Comparison of ENCODE assay signal across 8 cellular contexts in genomic region chr11:72433455-72434061, GRCh38. TPM values are rescaled to one million over a fixed set of nuclear protein-coding genes. Genes with fewer than 3 reads are reported as not detected.
DNase-seq lines count a peak whose midpoint lies in the region; ATAC-seq and TF ChIP-seq lines count a peak whose summit lies in the region.

No MANE protein-coding gene starts in this region.

- peak overlapping the region; percentile 28 to 93 (median 81) for H3K4me3 ChIP-seq in heart left ventricle
- peak overlapping the region; percentile 86 to 91 for H3K4me3 ChIP-seq in testis

- H3K27ac Mint-ChIP-seq in activated T-helper 1 cell treated with anti-CD3 and anti-CD28 coated beads, Interleukin-12 subunit alpha, Interleukin-12 subunit beta, Interleukin-2, Interleukin-4 antibody, amounts not matched to agents 30 ng/mL and 10 ng/mL and 1 ng/mL, durations not matched to agents 14 hours and 24 hours and 36 hours, result peak overlapping the region; percentile 96
- peak overlapping the region; percentile 47 to 97 (median 91) for H3K27ac Mint-ChIP-seq in immature natural killer cell

- no peak for ATAC-seq in heart left ventricle
- ATAC-seq in HG03354 (IDR thresholded peaks at IDR 0.05; ENCODE audit: poor library complexity, severe bottlenecking, unreplicated experiment), result no peak

- H3K9me3 ChIP-seq in heart left ventricle (no peaks in the 10 kb centered on the region), testis (no peaks in the 10 kb centered on the region)

- TF ChIP-seq CTCF in heart left ventricle (IDR thresholded peaks at IDR 0.05) (no peak), testis (IDR thresholded peaks at IDR 0.05) (no peak)

- TF ChIP-seq POLR2A in heart left ventricle (IDR thresholded peaks at IDR 0.05), result no peak
- TF ChIP-seq POLR2A in testis (IDR thresholded peaks at IDR 0.05), result no peak

- peaks cover 31% of the 10 kb centered on the region for H3K4me1 Mint-ChIP-seq in activated T-helper 1 cell treated with anti-CD3 and anti-CD28 coated beads, Interleukin-12 subunit alpha, Interleukin-12 subunit beta, Interleukin-2, Interleukin-4 antibody, amounts not matched to agents 30 ng/mL and 10 ng/mL and 1 ng/mL, durations not matched to agents 14 hours and 24 hours and 36 hours (ENCODE audit: low read depth)
- H3K4me1 Mint-ChIP-seq in immature natural killer cell, result peaks cover 33 to 48% of the 10 kb centered on the region in 2 donors

- 74 to 79% (median 76%) methylated on average over 15 of the region's 15 CpGs for WGBS in heart left ventricle, 4 donors
- WGBS in testis, 2 donors, result 56 to 57% methylated on average over 15 of the region's 15 CpGs

- H3K27ac ChIP-seq in heart left ventricle (peak overlapping the region in 10 of 12 donors; percentile 72 to 92 (median 82)), testis (peak overlapping the region; percentile 88 to 91)

- H3K4me1 ChIP-seq in heart left ventricle (peaks cover 0 to 45% (median 14%) of the 10 kb centered on the region in 12 donors), testis (no peaks in the 10 kb centered on the region)

- H3K27me3 Mint-ChIP-seq in activated T-helper 1 cell treated with anti-CD3 and anti-CD28 coated beads, Interleukin-12 subunit alpha, Interleukin-12 subunit beta, Interleukin-2, Interleukin-4 antibody, amounts not matched to agents 30 ng/mL and 10 ng/mL and 1 ng/mL, durations not matched to agents 14 hours and 24 hours and 36 hours (ENCODE audit: insufficient read depth), result no peaks in the 10 kb centered on the region
- peaks cover 3 to 10% (median 3%) of the 10 kb centered on the region in 3 donors for H3K27me3 Mint-ChIP-seq in immature natural killer cell (ENCODE audit: low read depth in 3 of 3)

- no peaks in the 10 kb centered on the region for H3K9me3 Mint-ChIP-seq in activated T-helper 1 cell treated with anti-CD3 and anti-CD28 coated beads, Interleukin-12 subunit alpha, Interleukin-12 subunit beta, Interleukin-2, Interleukin-4 antibody, amounts not matched to agents 30 ng/mL and 10 ng/mL and 1 ng/mL, durations not matched to agents 14 hours and 24 hours and 36 hours
- H3K9me3 Mint-ChIP-seq in immature natural killer cell, result no peaks in the 10 kb centered on the region

- intact Hi-C loops in heart left ventricle (cut with DNase I) (loop anchor here in 5 of 10 donors (5.0 to 10.0 kb wide), 5 partner anchors 141 to 459 kb away; partner anchors contain the start of genes ANAPC15 (in 1 of the 5), LAMTOR1 (in 1 of the 5) and TOMT (in 1 of the 5)), cardiac septum (cut with DNase I) (loop anchor here (5.0 to 10.0 kb wide), 2 partner anchors 196 to 319 kb away; partner anchors contain the start of gene ANAPC15), testis (cut with DNase I; ENCODE audit: low total_unique reads) (no loop called here)
- intact Hi-C loops in activated T-helper 1 cell treated with anti-CD3 and anti-CD28 coated beads, Interleukin-12 subunit alpha, Interleukin-12 subunit beta, Interleukin-2, Interleukin-4 antibody, amounts not matched to agents 30 ng/mL and 10 ng/mL and 1 ng/mL, durations not matched to agents 14 hours and 24 hours and 36 hours (cut with micrococcal nuclease), result loop anchor here (1.0 to 5.0 kb wide), 10 partner anchors 100 to 646 kb away; partner anchors contain the start of genes ANAPC15, ATG16L2, LAMTOR1 and LRRC51

- H3K27me3 ChIP-seq in heart left ventricle (no peaks in the 10 kb centered on the region), testis (no peaks in the 10 kb centered on the region)

- DNase-seq in heart left ventricle (no peak), cardiac septum (ENCODE audit: low spot score) (no peak), immature natural killer cell (no peak), testis (no peak), ecto neural progenitor cell (ENCODE audit: low spot score) (no peak)
- DNase-seq in activated T-helper 1 cell treated with anti-CD3 and anti-CD28 coated beads, Interleukin-12 subunit alpha, Interleukin-12 subunit beta, Interleukin-2, Interleukin-4 antibody, amounts not matched to agents 30 ng/mL and 10 ng/mL and 1 ng/mL, durations not matched to agents 14 hours and 24 hours and 36 hours (ENCODE audit: low spot score), result no peak
- DNase-seq in stimulated activated naive CD4-positive, alpha-beta T cell treated with Interleukin-2 at 50 U/mL for 16 hours (lab: John Stamatoyannopoulos, UW), result no peak

- peak overlapping the region; percentile 85 for H3K4me3 Mint-ChIP-seq in activated T-helper 1 cell treated with anti-CD3 and anti-CD28 coated beads, Interleukin-12 subunit alpha, Interleukin-12 subunit beta, Interleukin-2, Interleukin-4 antibody, amounts not matched to agents 30 ng/mL and 10 ng/mL and 1 ng/mL, durations not matched to agents 14 hours and 24 hours and 36 hours
- H3K4me3 Mint-ChIP-seq in immature natural killer cell, result peak overlapping the region; percentile 92 to 97 (median 94)

- peaks cover 8% of the 10 kb centered on the region for H3K36me3 Mint-ChIP-seq in activated T-helper 1 cell treated with anti-CD3 and anti-CD28 coated beads, Interleukin-12 subunit alpha, Interleukin-12 subunit beta, Interleukin-2, Interleukin-4 antibody, amounts not matched to agents 30 ng/mL and 10 ng/mL and 1 ng/mL, durations not matched to agents 14 hours and 24 hours and 36 hours (ENCODE audit: low read depth)
- H3K36me3 Mint-ChIP-seq in immature natural killer cell, result peaks cover 0 to 15% (median 0%) of the 10 kb centered on the region in 3 donors

- H3K36me3 ChIP-seq in heart left ventricle (peaks cover 0 to 19% (median 14%) of the 10 kb centered on the region in 9 donors), testis (ENCODE audit: low read depth, missing control alignments) (no peaks in the 10 kb centered on the region)

RNA-seq across cellular contexts. Expression of gene CLPB, which starts 0.8 kb away (rescaled TPM):
- total RNA-seq in heart left ventricle (10 to 100 TPM; 16.7 to 28.4 (median 19.4) TPM), cardiac septum (16.7 TPM), testis (100 to 1,000 TPM; 161 to 316 TPM)
- polyA plus RNA-seq in heart left ventricle (10 to 100 TPM; 12.4 to 15.7 TPM), immature natural killer cell (1 to 10 TPM; 3.8 to 6.9 (median 4.0) TPM), testis (ENCODE audit: insufficient read depth, low read depth, low replicate concordance) (421 TPM)
- total RNA-seq in activated T-helper 1 cell treated with anti-CD3 and anti-CD28 coated beads, Interleukin-12 subunit alpha, Interleukin-12 subunit beta, Interleukin-2, Interleukin-4 antibody, amounts not matched to agents 30 ng/mL and 10 ng/mL and 1 ng/mL, durations not matched to agents 14 hours and 24 hours and 36 hours, result 41.3 and 41.4 TPM in 2 replicates
